Comparison of ENCODE assay signal across 8 cellular contexts in the genomic region with DNA sequence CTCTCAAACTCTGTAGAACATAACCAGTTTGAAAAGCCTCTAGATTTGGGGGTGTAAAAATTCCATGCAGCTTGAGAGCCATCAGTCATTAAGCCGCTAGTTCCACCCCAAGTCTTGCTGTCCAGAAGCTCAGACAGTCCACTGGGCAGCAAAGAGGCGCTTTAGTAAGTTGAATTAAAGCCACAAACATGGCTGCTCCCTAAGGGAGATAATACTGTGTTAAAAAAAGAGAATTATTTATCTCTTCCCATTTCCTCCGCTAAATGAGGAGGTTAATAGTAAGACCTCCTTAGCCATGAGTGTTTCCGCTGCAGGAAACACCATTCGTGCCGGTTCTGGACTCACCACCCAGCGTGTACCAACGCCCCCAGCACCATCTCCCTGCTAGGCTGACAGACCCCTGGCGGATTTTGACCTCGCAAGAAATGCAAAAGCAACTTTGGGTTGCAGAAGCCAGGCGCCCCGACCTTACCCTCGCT. TPM values are rescaled to one million over a fixed set of nuclear protein-coding genes. Genes with fewer than 3 reads are reported as not detected.
DNase-seq lines count a peak whose midpoint lies in the region; ATAC-seq and TF ChIP-seq lines count a peak whose summit lies in the region.

No MANE protein-coding gene starts in this region.

- peaks cover 3% of the 10 kb centered on the region; the same call in 1 of the 2 replicates for H3K4me1 ChIP-seq in BE2C
- H3K4me1 ChIP-seq in ectodermal cell (ENCODE audit: control insufficient read depth, insufficient read depth, low read length): peaks cover 4% of the 10 kb centered on the region
- peaks cover 10% of the 10 kb centered on the region for H3K4me1 ChIP-seq in mesodermal cell (ENCODE audit: control insufficient read depth, insufficient read depth, low read length, poor library complexity, severe bottlenecking)
- H3K4me1 ChIP-seq in transverse colon: peaks cover 4 to 43% (median 30%) of the 10 kb centered on the region in 4 donors

- no peaks in the 10 kb centered on the region for H3K9me3 ChIP-seq in BE2C
- no peaks in the 10 kb centered on the region for H3K9me3 ChIP-seq in ectodermal cell (ENCODE audit: control insufficient read depth, low read length)
- no peaks in the 10 kb centered on the region for H3K9me3 ChIP-seq in mesodermal cell (ENCODE audit: control insufficient read depth, low read length)
- no peaks in the 10 kb centered on the region for H3K9me3 ChIP-seq in transverse colon

- 2 to 4% methylated on average over 13 of the region's 13 CpGs for WGBS in ectodermal cell, 2 experiments
- WGBS in mesodermal cell (ENCODE audit: insufficient coverage in 2 of 2), 2 experiments: 0 to 2% methylated on average over 10 to 11 of the region's 13 CpGs
- 0% methylated on average over 7 to 13 of the region's 13 CpGs for WGBS in transverse colon (ENCODE audit: low coverage in 1 of 2), 2 donors

- intact Hi-C loops in transverse colon (cut with DNase I; ENCODE audit: low total_unique reads): loop anchor here (5.0 to 10.0 kb wide), 3 partner anchors 76 to 291 kb away; partner anchors contain the start of genes FGFR1OP2 and INTS13

- in situ Hi-C loops in transverse colon (cut with MboI; ENCODE audit: low pct_ligation_motif_present in 1 of 4, low pct_unique_long_range_greater_than_20kb in 1 of 4, low sequenced_read_pairs in 3 of 4): loop anchor here in 2 of 4 donors (25.0 kb wide), 1 partner anchor 176 kb away; the partner anchor contains the start of gene ITPR2 (in 2 of the 2)

- H3K27me3 ChIP-seq in BE2C: no peaks in the 10 kb centered on the region
- H3K27me3 ChIP-seq in ectodermal cell (ENCODE audit: control insufficient read depth, insufficient read depth, low read length, poor library complexity, severe bottlenecking): no peaks in the 10 kb centered on the region
- H3K27me3 ChIP-seq in transverse colon: no peaks in the 10 kb centered on the region

- ATAC-seq in GM18517 (IDR thresholded peaks at IDR 0.05; ENCODE audit: unreplicated experiment) (peak; percentile 24), HG02981 (IDR thresholded peaks at IDR 0.05; ENCODE audit: unreplicated experiment) (peak; percentile 11)

- TF ChIP-seq POLR2A in transverse colon (IDR thresholded peaks at IDR 0.05): no peak

- TF ChIP-seq CTCF in BE2C (IDR thresholded peaks at IDR 0.05; ENCODE audit: low read depth, low read length) (no peak), transverse colon (IDR thresholded peaks at IDR 0.05) (no peak)

- DNase-seq in BE2C (no peak), RPMI7951 (ENCODE audit: low read depth) (peak; percentile 30), transverse colon (peak; percentile 10)
- DNase-seq in stimulated activated CD4-positive, alpha-beta T cell treated with anti-CD3 and anti-CD28 coated beads, Interleukin-1b, Interleukin-23, amount 100 ng/mL, for 48 hours: no peak

- peak overlapping the region; percentile 95 for H3K4me3 ChIP-seq in BE2C (ENCODE audit: low read depth, low read length)
- peak overlapping the region; percentile 78 for H3K4me3 ChIP-seq in ectodermal cell (ENCODE audit: insufficient read depth, low read depth, low read length)
- H3K4me3 ChIP-seq in mesodermal cell (ENCODE audit: extremely low read depth, insufficient read depth, low read length, poor library complexity, severe bottlenecking): peak overlapping the region; percentile 72
- peak overlapping the region; percentile 74 to 93 (median 81) for H3K4me3 ChIP-seq in transverse colon

- no peaks in the 10 kb centered on the region for H3K36me3 ChIP-seq in BE2C
- no peaks in the 10 kb centered on the region for H3K36me3 ChIP-seq in ectodermal cell (ENCODE audit: control insufficient read depth, insufficient read depth, low read length)
- no peaks in the 10 kb centered on the region for H3K36me3 ChIP-seq in mesodermal cell (ENCODE audit: control insufficient read depth, insufficient read depth, low read length)
- H3K36me3 ChIP-seq in transverse colon: no peaks in the 10 kb centered on the region

- TF ChIP-seq EP300 in transverse colon (IDR thresholded peaks at IDR 0.05; ENCODE audit: low read depth): no peak

- H3K27ac ChIP-seq in ectodermal cell (ENCODE audit: insufficient read depth, low read depth, low read length, poor library complexity, severe bottlenecking) (peak overlapping the region; percentile 21), mesodermal cell (ENCODE audit: low read depth, low read length, severe bottlenecking) (no peak overlapping the region), transverse colon (peak overlapping the region; percentile 92 to 96 (median 94))

RNA-seq across cellular contexts. Expression of gene TM7SF3, which starts 0.5 kb away (rescaled TPM):
- polyA plus RNA-seq in BE2C (2012; ENCODE audit: insufficient read depth, insufficient read length, low read depth): 30.9 TPM
- 49.5 and 63.4 TPM in 2 replicates for total RNA-seq in RPMI7951 (2014; rRNA removed; shearing (Covaris generic))
- 69.7 TPM for polyA plus RNA-seq in ectodermal cell (2013, experiment 1 of 4)
- 69.1 TPM for polyA plus RNA-seq in ectodermal cell (2013, experiment 2 of 4)
- 61.8 TPM for polyA plus RNA-seq in ectodermal cell (2013, experiment 3 of 4)
- polyA plus RNA-seq in ectodermal cell (2013, experiment 4 of 4): 72.4 TPM
- 45.9 TPM for polyA plus RNA-seq in mesodermal cell (2013, experiment 1 of 2)
- polyA plus RNA-seq in mesodermal cell (2013, experiment 2 of 2): 39.5 TPM
- 100 to 1,000 TPM in 1 of 4 donors, 10 to 100 TPM in 3; 38.6 to 123 (median 47.5) TPM for total RNA-seq in transverse colon

RNA-seq across cellular contexts. Expression of gene MED21, which starts 8.7 kb away (rescaled TPM):
- polyA plus RNA-seq in BE2C (2012; ENCODE audit: insufficient read depth, insufficient read length, low read depth): 20.7 TPM
- 74.0 and 93.2 TPM in 2 replicates for total RNA-seq in RPMI7951 (2014; rRNA removed; shearing (Covaris generic))
- polyA plus RNA-seq in ectodermal cell (2013, experiment 1 of 4): 61.1 TPM
- polyA plus RNA-seq in ectodermal cell (2013, experiment 2 of 4): 55.6 TPM
- 50.9 TPM for polyA plus RNA-seq in ectodermal cell (2013, experiment 3 of 4)
- 49.2 TPM for polyA plus RNA-seq in ectodermal cell (2013, experiment 4 of 4)
- 38.0 TPM for polyA plus RNA-seq in mesodermal cell (2013, experiment 1 of 2)
- polyA plus RNA-seq in mesodermal cell (2013, experiment 2 of 2): 43.1 TPM
- 10 to 100 TPM in 2 of 4 donors, 1 to 10 TPM in 2; 7.5 to 34.5 (median 20.3) TPM for total RNA-seq in transverse colon

Comparison
In these comparisons a context has a peak if more than half of its experiments do, and no peak if none do; other contexts are left out.
1. DNase-seq: peak in RPMI7951 (single experiment) and transverse colon (single experiment); none in BE2C (single experiment) and stimulated activated CD4-positive, alpha-beta T cell treated with anti-CD3 and anti-CD28 coated beads, Interleukin-1b, Interleukin-23, amount 100 ng/mL, for 48 hours (single experiment).
2. Peak in every context shown above with its lines, with median percentiles within 50 percentile points of each other: H3K4me3 ChIP-seq.